Comparison of ENCODE assay signal across 19 cellular contexts in the genomic region with DNA sequence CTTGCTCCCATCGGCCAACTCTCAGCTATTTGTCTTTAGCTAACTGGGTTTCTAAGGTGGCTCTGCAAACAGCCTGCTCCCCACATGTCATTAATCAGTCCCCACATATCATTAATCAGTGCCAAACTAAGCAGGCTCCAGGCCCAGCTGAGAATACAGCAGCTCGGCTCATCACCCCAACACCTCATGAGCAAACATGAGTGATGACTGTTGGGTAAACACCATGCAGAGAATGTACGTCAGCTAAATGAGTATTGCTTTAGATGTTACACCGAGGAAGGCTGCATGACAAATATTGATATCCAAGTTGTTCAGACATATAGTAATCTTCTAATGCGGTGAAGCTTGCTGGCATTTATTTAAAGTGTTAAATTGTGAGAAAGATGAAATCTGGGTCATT.
DNase-seq lines count a peak whose midpoint lies in the region; ATAC-seq, FAIRE-seq and TF ChIP-seq lines count a peak whose summit lies in the region.
"Had no signal": no experiment of that assay in that cellular context is flagged by ENCODE, and none has a peak within 500 bp of the region (broad histone marks: within the 10 kb centered on the region; RNA-seq: fewer than 3 reads in every experiment).

No MANE protein-coding gene starts in this region.

- peak; percentile 13 for DNase-seq in NCI-H1092 treated with DMSO at 0.1 percent for 48 hours (lab: John Stamatoyannopoulos, UW)
- no peak for DNase-seq in NCI-H1092 (lab: John Stamatoyannopoulos, UW)
- peak; percentile 86 for DNase-seq in NCI-H510A treated with DMSO at 0.1 percent for 48 hours (lab: John Stamatoyannopoulos, UW)
- peak; percentile 26 for DNase-seq in small intestine
- DNase-seq in MM.1S, result no peak
- DNase-seq in NCI-H345 treated with DMSO at 0.1 percent for 48 hours (lab: John Stamatoyannopoulos, UW; ENCODE audit: unreplicated experiment), result no peak
- DNase-seq in lower lobe of right lung, result no peak
- DNase-seq: CD8-positive, alpha-beta memory T cell; DMS 273 treated with DMSO at 0.1 percent for 48 hours; H7; IMR-90; Kasumi-1; NCI-H187; NCI-H524 treated with DMSO at 0.1 percent for 48 hours had no signal

- no peak overlapping the region for H3K27ac ChIP-seq in small intestine (ENCODE audit: low read depth in 1 of 2, low read length in 1 of 2)
- H3K27ac ChIP-seq in MM.1S (ENCODE audit: low read length), result no peak overlapping the region
- no peak overlapping the region for H3K27ac ChIP-seq in lower lobe of right lung
- H3K27ac ChIP-seq: 22Rv1, BLaER1 had no signal

- TF ChIP-seq CTCF in MM.1S (IDR thresholded peaks at IDR 0.05; ENCODE audit: low read length) (no peak), lower lobe of right lung (IDR thresholded peaks at IDR 0.05) (no peak)

- H2AFZ ChIP-seq in MM.1S (ENCODE audit: low read length), result no peak overlapping the region

- WGBS in small intestine, 3 donors, result 74 to 79% (median 75%) methylated on average over 5 of the region's 5 CpGs

- H3K9me3 ChIP-seq in endocrine pancreas (ENCODE audit: control insufficient read depth, low read length), result no peaks in the 10 kb centered on the region
- H3K9me3 ChIP-seq in small intestine (ENCODE audit: control insufficient read depth, low read depth), result no peaks in the 10 kb centered on the region
- H3K9me3 ChIP-seq in MM.1S (replicated peaks; ENCODE audit: insufficient read depth, low read length), result no peaks in the 10 kb centered on the region
- no peaks in the 10 kb centered on the region for H3K9me3 ChIP-seq in lower lobe of right lung

- H4K20me1 ChIP-seq in MM.1S (ENCODE audit: insufficient read depth, low read length), result no peaks in the 10 kb centered on the region

- FAIRE-seq in small intestine (lab: Jason Lieb, UNC), result no peak
- FAIRE-seq: GM18507 had no signal

- H3K79me2 ChIP-seq in MM.1S (ENCODE audit: low read length), result no peaks in the 10 kb centered on the region

- intact Hi-C loops in lower lobe of right lung (cut with DNase I), result no loop called here

- no peak overlapping the region for H3K4me2 ChIP-seq in MM.1S (ENCODE audit: low read depth, low read length)
- H3K4me2 ChIP-seq: BLaER1 had no signal

- no peaks in the 10 kb centered on the region for H3F3A ChIP-seq in MM.1S (ENCODE audit: insufficient read depth, low read length)

- H3K9ac ChIP-seq in endocrine pancreas (ENCODE audit: control insufficient read depth, insufficient read depth, low read length) (no peak overlapping the region), MM.1S (ENCODE audit: low read length) (no peak overlapping the region)
- H3K9ac ChIP-seq: BLaER1 had no signal

- ATAC-seq in lower lobe of right lung, result no peak
- ATAC-seq: SK-N-SH treated with all-trans-retinoic acid at 6 μM for 48 hours had no signal

- no peaks in the 10 kb centered on the region for H3K9me2 ChIP-seq in MM.1S (replicated peaks; ENCODE audit: insufficient read depth, low read length)

- H3K36me3 ChIP-seq in endocrine pancreas (ENCODE audit: control insufficient read depth, insufficient read depth, low read length) (no peaks in the 10 kb centered on the region), small intestine (ENCODE audit: control insufficient read depth in 2 of 2, insufficient read depth in 2 of 2, low read length in 2 of 2) (no peaks in the 10 kb centered on the region), MM.1S (replicated peaks; ENCODE audit: insufficient read depth, low read length) (no peaks in the 10 kb centered on the region), lower lobe of right lung (no peaks in the 10 kb centered on the region)

- H3K27me3 ChIP-seq in endocrine pancreas (ENCODE audit: control insufficient read depth, insufficient read depth, low read length) (no peaks in the 10 kb centered on the region), small intestine (ENCODE audit: control insufficient read depth in 2 of 2, insufficient read depth in 2 of 2, low read length in 2 of 2) (no peaks in the 10 kb centered on the region), MM.1S (replicated peaks; ENCODE audit: insufficient read depth, low read length) (no peaks in the 10 kb centered on the region), lower lobe of right lung (ENCODE audit: low read depth) (no peaks in the 10 kb centered on the region)
- H3K27me3 ChIP-seq: BLaER1 had no signal

- H3K4me1 ChIP-seq in endocrine pancreas (ENCODE audit: control insufficient read depth, insufficient read depth, low read length), result peaks cover 31% of the 10 kb centered on the region
- H3K4me1 ChIP-seq in small intestine (ENCODE audit: control insufficient read depth in 2 of 2, insufficient read depth in 1 of 2, low read depth in 1 of 2, low read length in 1 of 2), result no peaks in the 10 kb centered on the region
- no peaks in the 10 kb centered on the region for H3K4me1 ChIP-seq in MM.1S (ENCODE audit: low read length)
- no peaks in the 10 kb centered on the region for H3K4me1 ChIP-seq in lower lobe of right lung
- H3K4me1 ChIP-seq: BLaER1 had no signal

- H3K4me3 ChIP-seq in endocrine pancreas (ENCODE audit: control insufficient read depth, insufficient read depth, low read length) (peak overlapping the region; percentile 55), small intestine (ENCODE audit: low read depth in 1 of 2, low read length in 2 of 2) (no peak overlapping the region), MM.1S (ENCODE audit: low read length) (no peak overlapping the region), lower lobe of right lung (no peak overlapping the region)
- H3K4me3 ChIP-seq: BLaER1 had no signal

Comparison
In these comparisons a context has a peak if more than half of its experiments do, and no peak if none do; other contexts are left out.
1. DNase-seq: peak in NCI-H1092 treated with DMSO at 0.1 percent for 48 hours (single experiment), NCI-H510A treated with DMSO at 0.1 percent for 48 hours (single experiment) and small intestine (single experiment); none in NCI-H1092 (single experiment), MM.1S (single experiment), NCI-H345 treated with DMSO at 0.1 percent for 48 hours (single experiment) and lower lobe of right lung (single experiment).